18 cellular contexts compared by ENCODE assay signal in the genomic region with DNA sequence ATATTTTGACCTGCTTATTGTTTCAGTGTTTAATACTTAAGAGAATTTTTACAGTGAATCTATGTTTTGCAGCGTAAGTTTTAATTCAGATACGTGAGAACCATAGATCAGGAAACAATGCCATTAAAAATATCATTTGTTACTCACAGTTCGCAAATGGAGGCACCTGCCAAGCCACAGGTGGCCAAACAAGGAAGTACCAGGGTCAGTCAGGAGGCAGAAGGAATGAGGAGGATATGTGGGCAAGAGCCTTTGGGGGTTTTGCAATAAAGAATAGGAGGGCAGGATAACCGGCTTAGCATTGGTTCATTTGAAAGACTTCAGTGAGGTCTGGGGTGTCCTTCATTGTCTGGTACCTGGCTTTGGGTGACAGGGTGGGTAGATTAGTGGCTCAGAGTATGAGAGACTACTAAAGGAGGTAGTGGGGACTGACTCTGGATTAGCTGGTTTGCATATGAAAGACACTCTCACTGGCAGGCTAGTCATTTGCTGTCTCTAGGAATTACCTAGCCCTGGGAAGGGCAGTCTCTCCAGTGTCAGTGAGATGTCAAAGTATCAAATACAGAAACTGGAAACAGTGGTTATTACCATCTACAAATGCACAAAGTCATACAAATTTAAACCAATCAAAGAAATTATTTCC.
A peak's percentile ranks its signal among the peaks of the same experiment; 100 is the strongest.
DNase-seq lines count a peak whose midpoint lies in the region; ATAC-seq and TF ChIP-seq lines count a peak whose summit lies in the region.
"Had no signal": no experiment of that assay in that cellular context is flagged by ENCODE, and none has a peak within 500 bp of the region (broad histone marks: within the 10 kb centered on the region; RNA-seq: fewer than 3 reads in every experiment).

No MANE protein-coding gene starts in this region.

- no peak for TF ChIP-seq CTCF in Calu3 (IDR thresholded peaks at IDR 0.05; ENCODE audit: unreplicated experiment)
- TF ChIP-seq CTCF in H9 (conservative IDR thresholded peaks at IDR 0.05) = no peak
- TF ChIP-seq CTCF in PC-3 (conservative IDR thresholded peaks at IDR 0.05; ENCODE audit: low read depth, low read length) = no peak

- H3K36me3 ChIP-seq in PC-3 (ENCODE audit: low read depth, low read length) = no peaks in the 10 kb centered on the region
- H3K36me3 ChIP-seq in CD4-positive, alpha-beta memory T cell (ENCODE audit: insufficient read depth, low read length) = no peaks in the 10 kb centered on the region
- H3K36me3 ChIP-seq: BLaER1 treated with 17β-estradiol and CSF1 and Interleukin-3, amounts not matched to agents 10 nM and 100 nM; MG63 had no signal

- H3T11ph ChIP-seq in H9 (ENCODE audit: low read length) = no peak overlapping the region

- H3K27ac ChIP-seq in H9 (ENCODE audit: insufficient read length, low read depth, low read length) (no peak overlapping the region), PC-3 (ENCODE audit: low read length) (peak overlapping the region; percentile 72)
- no peak overlapping the region for H3K27ac ChIP-seq in CD4-positive, alpha-beta memory T cell (ENCODE audit: low read depth, low read length)
- H3K27ac ChIP-seq: BLaER1 treated with 17β-estradiol and CSF1 and Interleukin-3, amounts not matched to agents 10 nM and 100 nM had no signal

- CTCF ChIA-PET in Calu3 (lab: Charles Lee) = no interaction called here
- CTCF ChIA-PET in PC-3 (lab: Charles Lee) = no interaction called here
- CTCF ChIA-PET in CD4-positive, alpha-beta memory T cell (lab: Charles Lee; ENCODE audit: partially characterized antibody) = no interaction called here

- H3K18ac ChIP-seq in H9 (ENCODE audit: insufficient read length, low read depth, low read length) = no peak overlapping the region

- ATAC-seq in PC-3 (no peak), GM21737 (IDR thresholded peaks at IDR 0.05; ENCODE audit: unreplicated experiment) (no peak)
- ATAC-seq: A549, T-cell had no signal

- H4K91ac ChIP-seq in H9 (ENCODE audit: insufficient read length, low read depth, low read length) = no peak overlapping the region

- H3K4me1 Mint-ChIP-seq in Calu3 (ENCODE audit: low read depth, unreplicated experiment) (peaks cover 23% of the 10 kb centered on the region), H9 (peaks cover 10% of the 10 kb centered on the region in 2 experiments)
- no peaks in the 10 kb centered on the region for H3K4me1 Mint-ChIP-seq in CD4-positive, alpha-beta memory T cell
- H3K4me1 Mint-ChIP-seq: T-cell had no signal

- POLR2A ChIA-PET in PC-3 (lab: Charles Lee; ENCODE audit: unreplicated experiment) = interaction anchor here (0.6 to 0.7 kb wide), 2 partner anchors 28 to 59 kb away, joined by 3 to 4 read pairs; no protein-coding TSS in a partner anchor
- POLR2A ChIA-PET in CD4-positive, alpha-beta memory T cell (lab: Charles Lee; ENCODE audit: partially characterized antibody) = no interaction called here

- BruUV-seq in Calu3 (replicated peaks; lab: Mats Ljungman, UMichigan) = no TSS peak
- no TSS peak for BruUV-seq in PC-3 (replicated peaks; lab: Mats Ljungman, UMichigan)

- H3K36me3 Mint-ChIP-seq in Calu3 (ENCODE audit: insufficient read depth, unreplicated experiment) = no peaks in the 10 kb centered on the region
- peaks cover 6 to 24% (median 14%) of the 10 kb centered on the region in 3 experiments; a peak in 6 of 7 replicates for H3K36me3 Mint-ChIP-seq in H9 (ENCODE audit: insufficient read depth in 1 of 3, low read depth in 3 of 3)
- no peaks in the 10 kb centered on the region for H3K36me3 Mint-ChIP-seq in CD4-positive, alpha-beta memory T cell
- H3K36me3 Mint-ChIP-seq: T-cell had no signal

- no peak overlapping the region for H3K4me3 ChIP-seq in PC-3 (ENCODE audit: low read length)
- H3K4me3 ChIP-seq in CD4-positive, alpha-beta memory T cell (ENCODE audit: low read length in 2 of 2) = no peak overlapping the region
- H3K4me3 ChIP-seq: A549; BLaER1 treated with 17β-estradiol and CSF1 and Interleukin-3, amounts not matched to agents 10 nM and 100 nM; MG63 had no signal

- H3K4me1 ChIP-seq in H9 (ENCODE audit: insufficient read depth, low read length) (no peaks in the 10 kb centered on the region; the same call in 1 of the 2 replicates), PC-3 (ENCODE audit: insufficient read depth, low read length) (peaks cover 28% of the 10 kb centered on the region)
- no peaks in the 10 kb centered on the region for H3K4me1 ChIP-seq in CD4-positive, alpha-beta memory T cell (ENCODE audit: insufficient read depth, low read length)
- H3K4me1 ChIP-seq: BLaER1 treated with 17β-estradiol and CSF1 and Interleukin-3, amounts not matched to agents 10 nM and 100 nM had no signal

- H4K5ac ChIP-seq in H9 (ENCODE audit: insufficient read length, low read depth, low read length) = no peak overlapping the region

- no peak overlapping the region for H2BK15ac ChIP-seq in H9 (ENCODE audit: low read depth, low read length)

- no peak overlapping the region for H3K56ac ChIP-seq in H9 (ENCODE audit: insufficient read length, low read depth, low read length)

- H2BK5ac ChIP-seq in H9 (ENCODE audit: insufficient read length, low read length) = no peak overlapping the region

- no peak overlapping the region for H3K14ac ChIP-seq in H9 (ENCODE audit: insufficient read depth, low read length)

- whole genome bisulfite sequencing in H9 (ENCODE audit: extremely low coverage, insufficient read length, low lambda C conversion rate) = no CpG with 5 or more reads among the region's 4 CpGs

- H2BK120ac ChIP-seq in H9 (ENCODE audit: low read depth, low read length, poor library complexity, severe bottlenecking) = no peak overlapping the region

- no peaks in the 10 kb centered on the region for H3K79me1 ChIP-seq in H9 (ENCODE audit: insufficient read depth, low read depth, low read length, poor library complexity, severe bottlenecking)

- H3K4me3 Mint-ChIP-seq in Calu3 (ENCODE audit: low read depth, unreplicated experiment) = peak overlapping the region; percentile 11
- H3K4me3 Mint-ChIP-seq in H9 = no peak overlapping the region
- H3K4me3 Mint-ChIP-seq in CD4-positive, alpha-beta memory T cell = peak overlapping the region in 1 of 8 donors; percentile 2
- H3K4me3 Mint-ChIP-seq: T-cell had no signal

- H3K27ac Mint-ChIP-seq in Calu3 (ENCODE audit: unreplicated experiment) (peak overlapping the region; percentile 92), H9 (no peak overlapping the region)
- no peak overlapping the region for H3K27ac Mint-ChIP-seq in CD4-positive, alpha-beta memory T cell
- H3K27ac Mint-ChIP-seq: T-cell had no signal

- peaks cover 2% of the 10 kb centered on the region for H3K9me3 Mint-ChIP-seq in Calu3 (ENCODE audit: low read depth, unreplicated experiment)
- peaks cover 21% of the 10 kb centered on the region in 2 experiments for H3K9me3 Mint-ChIP-seq in H9
- H3K9me3 Mint-ChIP-seq in CD4-positive, alpha-beta memory T cell = peaks cover 0 to 1% (median 0%) of the 10 kb centered on the region in 8 donors

- H3K4ac ChIP-seq in H9 (ENCODE audit: low read depth, low read length) = no peak overlapping the region

- intact Hi-C loops in Calu3 (cut with micrococcal nuclease; ENCODE audit: unreplicated experiment) (no loop called here), PC-3 (cut with micrococcal nuclease) (no loop called here)
- intact Hi-C loops in CD4-positive, alpha-beta memory T cell (cut with micrococcal nuclease) = no loop called here

- H3K9ac ChIP-seq in H9 (ENCODE audit: extremely low read depth, insufficient read length, low read length) = no peak overlapping the region
- 0 out of 2 replicates have a peak overlapping the region, but pooled peaks have one; percentile 4 for H3K9ac ChIP-seq in PC-3 (ENCODE audit: low read length)
- H3K9ac ChIP-seq: BLaER1 treated with 17β-estradiol and CSF1 and Interleukin-3, amounts not matched to agents 10 nM and 100 nM; SK-N-SH had no signal

- H3K23ac ChIP-seq in H9 (ENCODE audit: insufficient read length, low read depth, low read length) = no peak overlapping the region

- H3K79me2 ChIP-seq in H9 (ENCODE audit: insufficient read depth, low read length) = no peaks in the 10 kb centered on the region
- no peaks in the 10 kb centered on the region for H3K79me2 ChIP-seq in PC-3 (ENCODE audit: low read length)

- H3K27me3 Mint-ChIP-seq in Calu3 (ENCODE audit: unreplicated experiment) = no peaks in the 10 kb centered on the region
- H3K27me3 Mint-ChIP-seq in H9 (ENCODE audit: low read depth) = no peaks in the 10 kb centered on the region
- peaks cover 7 to 12% of the 10 kb centered on the region in 2 donors for H3K27me3 Mint-ChIP-seq in CD4-positive, alpha-beta memory T cell

- no peak overlapping the region for H2AFZ ChIP-seq in H9 (ENCODE audit: low read length)
- H2AFZ ChIP-seq in PC-3 (ENCODE audit: low read length) = peak overlapping the region; percentile 21

- H3K4me2 ChIP-seq in H9 (ENCODE audit: insufficient read depth, insufficient read length, low read length) (no peak overlapping the region), PC-3 (ENCODE audit: low read length) (peak overlapping the region; percentile 49)
- H3K4me2 ChIP-seq: A549; BLaER1 treated with 17β-estradiol and CSF1 and Interleukin-3, amounts not matched to agents 10 nM and 100 nM; SK-N-SH had no signal

- no peak overlapping the region for H2AK5ac ChIP-seq in H9 (ENCODE audit: insufficient read length, low read length)

- no peaks in the 10 kb centered on the region for H3F3A ChIP-seq in PC-3 (ENCODE audit: low read length, unreplicated experiment)

- H3K27me3 ChIP-seq in H9 (ENCODE audit: insufficient read depth, low read length) (no peaks in the 10 kb centered on the region), PC-3 (ENCODE audit: low read length) (no peaks in the 10 kb centered on the region)
- H3K27me3 ChIP-seq in CD4-positive, alpha-beta memory T cell (ENCODE audit: insufficient read depth, low read length) = no peaks in the 10 kb centered on the region
- H3K27me3 ChIP-seq: BLaER1 treated with 17β-estradiol and CSF1 and Interleukin-3, amounts not matched to agents 10 nM and 100 nM; MG63 had no signal

- in situ Hi-C loops in KBM-7 (cut with MboI; ENCODE audit: low pct_unique_long_range_greater_than_20kb, low sequenced_read_pairs) = no loop called here

- no peaks in the 10 kb centered on the region for H3K9me2 ChIP-seq in PC-3 (replicated peaks; ENCODE audit: low read length)
- H3K9me2 ChIP-seq: SK-N-SH had no signal

- H2BK20ac ChIP-seq in H9 (ENCODE audit: low read depth, low read length, poor library complexity, severe bottlenecking) = no peak overlapping the region

- H3K23me2 ChIP-seq in H9 (ENCODE audit: insufficient read length, low read depth, low read length, poor library complexity, severe bottlenecking) = no peaks in the 10 kb centered on the region

- H2BK12ac ChIP-seq in H9 (ENCODE audit: insufficient read length, low read depth, low read length) = no peak overlapping the region

- H4K20me1 ChIP-seq in H9 (ENCODE audit: control insufficient read depth, insufficient read depth, insufficient read length) = no peaks in the 10 kb centered on the region
- no peaks in the 10 kb centered on the region for H4K20me1 ChIP-seq in PC-3 (ENCODE audit: low read length)
- H4K20me1 ChIP-seq: BLaER1 treated with 17β-estradiol and CSF1 and Interleukin-3, amounts not matched to agents 10 nM and 100 nM had no signal

- H3K9me3 ChIP-seq in H9 (ENCODE audit: control insufficient read depth, low read depth, low read length) (peaks cover 11% of the 10 kb centered on the region), PC-3 (ENCODE audit: low read length) (no peaks in the 10 kb centered on the region)
- no peaks in the 10 kb centered on the region for H3K9me3 ChIP-seq in CD4-positive, alpha-beta memory T cell (ENCODE audit: control insufficient read depth in 1 of 2, low read length in 2 of 2)
- H3K9me3 ChIP-seq: A549, MG63 had no signal

- peak; percentile 55 for DNase-seq in Calu3
- peak; percentile 41 for DNase-seq in H9
- DNase-seq in PC-3 = peak; percentile 66
- DNase-seq in kidney tubule cell (ENCODE audit: low spot score) = peak; percentile 22
- no peak for DNase-seq in CD4-positive, alpha-beta memory T cell
- no peak for DNase-seq in SHP77 (lab: John Stamatoyannopoulos, UW)
- DNase-seq in KBM-7 = no peak
- DNase-seq: EL, MG63, NCI-H1092 treated with DMSO at 0.1 percent for 48 hours, NCI-H187, NCI-H446, Right ventricle myocardium superior, SK-N-SH, T-cell had no signal

- no peak overlapping the region for H4K8ac ChIP-seq in H9 (replicated peaks; ENCODE audit: insufficient read length, low read depth, low read length)

Comparison
In these comparisons a context has a peak if more than half of its experiments do, and no peak if none do; other contexts are left out.
1. DNase-seq: peak in Calu3 (single experiment), H9 (single experiment), PC-3 (single experiment) and kidney tubule cell (single experiment); none in CD4-positive, alpha-beta memory T cell (0 of 5), SHP77 (0 of 2) and KBM-7 (single experiment).